Comparison of ENCODE assay signal across 12 cellular contexts in genomic region chr17:78409191-78409621, GRCh38. TPM values are rescaled to one million over a fixed set of nuclear protein-coding genes. Genes with fewer than 3 reads are reported as not detected.
A peak's percentile ranks its signal among the peaks of the same experiment; 100 is the strongest.
DNase-seq lines count a peak whose midpoint lies in the region; ATAC-seq and FAIRE-seq lines count a peak whose summit lies in the region.
"Had no signal": no experiment of that assay in that cellular context is flagged by ENCODE, and none has a peak within 500 bp of the region (broad histone marks: within the 10 kb centered on the region; RNA-seq: fewer than 3 reads in every experiment).

No MANE protein-coding gene starts in this region.

- no peak for ATAC-seq in naive thymus-derived CD8-positive, alpha-beta T cell
- no peak for ATAC-seq in HG02623 (IDR thresholded peaks at IDR 0.05; ENCODE audit: unreplicated experiment)

- H3K27me3 Mint-ChIP-seq in activated CD4-positive, alpha-beta memory T cell treated with anti-CD3 and anti-CD28 coated beads for 36 hours = no peaks in the 10 kb centered on the region
- H3K27me3 Mint-ChIP-seq in naive thymus-derived CD8-positive, alpha-beta T cell = no peaks in the 10 kb centered on the region

- intact Hi-C loops in activated CD4-positive, alpha-beta memory T cell treated with anti-CD3 and anti-CD28 coated beads for 36 hours (cut with micrococcal nuclease) = no loop called here

- peak overlapping the region; percentile 43 for H3K27ac Mint-ChIP-seq in activated CD4-positive, alpha-beta memory T cell treated with anti-CD3 and anti-CD28 coated beads for 36 hours
- peak overlapping the region; percentile 21 to 85 (median 59) for H3K27ac Mint-ChIP-seq in naive thymus-derived CD8-positive, alpha-beta T cell

- H3K4me1 Mint-ChIP-seq in activated CD4-positive, alpha-beta memory T cell treated with anti-CD3 and anti-CD28 coated beads for 36 hours (ENCODE audit: low read depth) = peaks cover 76% of the 10 kb centered on the region
- peaks cover 23 to 70% (median 40%) of the 10 kb centered on the region in 4 donors for H3K4me1 Mint-ChIP-seq in naive thymus-derived CD8-positive, alpha-beta T cell

- no peak overlapping the region for H3K4me3 Mint-ChIP-seq in activated CD4-positive, alpha-beta memory T cell treated with anti-CD3 and anti-CD28 coated beads for 36 hours
- no peak overlapping the region for H3K4me3 Mint-ChIP-seq in naive thymus-derived CD8-positive, alpha-beta T cell

- FAIRE-seq in HTR-8/SVneo (lab: Jason Lieb, UNC) = no peak
- FAIRE-seq: endometrium had no signal

- CTCF ChIA-PET in activated CD4-positive, alpha-beta memory T cell treated with anti-CD3 and anti-CD28 coated beads for 36 hours (lab: Charles Lee) = interaction anchor here (1.3 to 1.8 kb wide), 2 partner anchors 13 to 48 kb away, joined by 4 read pairs; no protein-coding TSS in a partner anchor

- POLR2A ChIA-PET in activated CD4-positive, alpha-beta memory T cell treated with anti-CD3 and anti-CD28 coated beads for 36 hours (lab: Charles Lee) = no interaction called here
- POLR2A ChIA-PET in naive thymus-derived CD8-positive, alpha-beta T cell (lab: Charles Lee) = no interaction called here

- peaks cover 50% of the 10 kb centered on the region for H3K36me3 Mint-ChIP-seq in activated CD4-positive, alpha-beta memory T cell treated with anti-CD3 and anti-CD28 coated beads for 36 hours
- H3K36me3 Mint-ChIP-seq in naive thymus-derived CD8-positive, alpha-beta T cell = peaks cover 0 to 42% (median 0%) of the 10 kb centered on the region in 3 donors

- no peaks in the 10 kb centered on the region for H3K9me3 Mint-ChIP-seq in activated CD4-positive, alpha-beta memory T cell treated with anti-CD3 and anti-CD28 coated beads for 36 hours
- H3K9me3 Mint-ChIP-seq in naive thymus-derived CD8-positive, alpha-beta T cell = no peaks in the 10 kb centered on the region

- DNase-seq in DMS153 treated with DMSO at 0.1 percent for 48 hours (lab: John Stamatoyannopoulos, UW; ENCODE audit: unreplicated experiment) (peak; percentile 95), NCI-H1436 (lab: John Stamatoyannopoulos, UW) (peak; percentile 86), HTR-8/SVneo (ENCODE audit: insufficient read length, low spot score) (no peak), activated T-cell treated with anti-CD3 and anti-CD28 coated beads for 4 hours (no peak)
- DNase-seq in activated CD4-positive, alpha-beta memory T cell treated with anti-CD3 and anti-CD28 coated beads for 36 hours = no peak
- DNase-seq in naive thymus-derived CD8-positive, alpha-beta T cell = no peak
- no peak for DNase-seq in stimulated activated CD4-positive, alpha-beta T cell treated with anti-CD3 and anti-CD28 coated beads, Interleukin-12 subunit alpha, Interleukin-12 subunit beta, amount 100 ng/mL, for 4 hours
- DNase-seq: activated T-cell treated with anti-CD3 and anti-CD28 coated beads, Interleukin-2, amount 50 U/mL, for 48 hours; IMR-90; kidney glomerular epithelial cell had no signal

RNA-seq across cellular contexts. Expression of gene PGS1, which starts 30.8 kb away (rescaled TPM):
- 10 to 100 TPM; 75.8 to 78.1 TPM for total RNA-seq in activated CD4-positive, alpha-beta memory T cell treated with anti-CD3 and anti-CD28 coated beads for 36 hours
- total RNA-seq in naive thymus-derived CD8-positive, alpha-beta T cell = 10 to 100 TPM; 72.5 to 73.4 TPM
- 10 to 100 TPM; 24.3 to 46.6 (median 32.7) TPM for polyA plus RNA-seq in naive thymus-derived CD8-positive, alpha-beta T cell

RNA-seq across cellular contexts. Expression of gene SOCS3, which starts 49.3 kb away (rescaled TPM):
- 100 to 1,000 TPM; 162 to 167 TPM for total RNA-seq in activated CD4-positive, alpha-beta memory T cell treated with anti-CD3 and anti-CD28 coated beads for 36 hours
- 1 to 10 TPM in 1 of 2 experiments, under 1 TPM in 1; 0.86 to 1.0 TPM for total RNA-seq in naive thymus-derived CD8-positive, alpha-beta T cell
- 10 to 100 TPM; 21.2 to 43.9 (median 37.3) TPM for polyA plus RNA-seq in naive thymus-derived CD8-positive, alpha-beta T cell

Comparison
In these comparisons a context has a peak if more than half of its experiments do, and no peak if none do; other contexts are left out.
1. DNase-seq: peak in DMS153 treated with DMSO at 0.1 percent for 48 hours (single experiment) and NCI-H1436 (single experiment); none in activated CD4-positive, alpha-beta memory T cell treated with anti-CD3 and anti-CD28 coated beads for 36 hours (single experiment), naive thymus-derived CD8-positive, alpha-beta T cell (0 of 10), stimulated activated CD4-positive, alpha-beta T cell treated with anti-CD3 and anti-CD28 coated beads, Interleukin-12 subunit alpha, Interleukin-12 subunit beta, amount 100 ng/mL, for 4 hours (single experiment), HTR-8/SVneo (single experiment) and activated T-cell treated with anti-CD3 and anti-CD28 coated beads for 4 hours (single experiment).
2. RNA of gene SOCS3, which starts 49.3 kb away (total RNA-seq): 162 to 167 TPM in activated CD4-positive, alpha-beta memory T cell treated with anti-CD3 and anti-CD28 coated beads for 36 hours; 0.86 to 1.0 TPM in naive thymus-derived CD8-positive, alpha-beta T cell; every median in the first group is over 10 times any median in the second.